In the genomic region with DNA sequence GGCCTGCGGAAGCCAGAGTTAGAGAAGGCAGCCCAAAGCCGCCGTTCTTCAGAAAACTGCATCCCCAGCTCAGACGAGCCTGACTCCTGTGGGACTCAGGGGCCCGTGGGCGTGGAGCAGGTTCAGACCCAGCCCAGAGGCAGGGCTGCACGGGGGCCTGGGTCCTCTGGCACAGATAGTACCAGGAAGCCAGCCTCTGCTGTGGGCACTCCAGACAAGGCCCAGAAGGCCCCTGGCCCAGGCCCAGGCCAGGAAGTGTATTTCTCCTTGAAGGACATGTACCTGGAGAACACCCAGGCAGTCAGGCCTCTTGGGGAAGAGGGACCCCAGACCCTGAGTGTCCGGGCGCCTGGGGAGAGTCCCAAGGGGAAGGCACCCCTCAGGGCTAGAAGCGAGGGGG, we compare ENCODE assay signal across 18 cellular contexts. TPM values are rescaled to one million over a fixed set of nuclear protein-coding genes. Genes with fewer than 3 reads are reported as not detected.
DNase-seq lines count a peak whose midpoint lies in the region; ATAC-seq and TF ChIP-seq lines count a peak whose summit lies in the region.
"Had no signal": no experiment of that assay in that cellular context is flagged by ENCODE, and none has a peak within 500 bp of the region (broad histone marks: within the 10 kb centered on the region; RNA-seq: fewer than 3 reads in every experiment).

No MANE protein-coding gene starts in this region.

- ATAC-seq in lung (ENCODE audit: insufficient read depth, low FRiP score) (no peak), HG03095 (IDR thresholded peaks at IDR 0.05; ENCODE audit: unreplicated experiment) (no peak), GM18498 (IDR thresholded peaks at IDR 0.05; ENCODE audit: unreplicated experiment) (no peak)

- H3K9me3 ChIP-seq in BLaER1 treated with 17β-estradiol and CSF1 and Interleukin-3, amounts not matched to agents 10 nM and 100 nM (replicated peaks in 1 of 11): no peaks in the 10 kb centered on the region
- H3K9me3 ChIP-seq in duodenal mucosa (ENCODE audit: control insufficient read depth in 1 of 2, low read length in 2 of 2) (no peaks in the 10 kb centered on the region), lung (ENCODE audit: control insufficient read depth in 2 of 2, insufficient read depth in 1 of 2, low read length in 1 of 2) (no peaks in the 10 kb centered on the region), skeletal muscle tissue (ENCODE audit: control insufficient read depth in 3 of 3, low read length in 3 of 3) (no peaks in the 10 kb centered on the region)

- no peaks in the 10 kb centered on the region for H3K36me3 Mint-ChIP-seq in activated naive CD8-positive, alpha-beta T cell treated with anti-CD3 and anti-CD28 coated beads for 36 hours

- DNase-seq in lung (ENCODE audit: low spot score) (no peak), NCI-H524 (lab: John Stamatoyannopoulos, UW) (no peak)
- DNase-seq in activated naive CD8-positive, alpha-beta T cell treated with anti-CD3 and anti-CD28 coated beads for 36 hours: no peak
- DNase-seq: activated CD4-positive, alpha-beta T cell treated with anti-CD3 and anti-CD28 coated beads, Interleukin-2, amount 50 U/mL, for 48 hours; dorsolateral prefrontal cortex; NCI-H187 had no signal

- no peaks in the 10 kb centered on the region for H3K9me3 Mint-ChIP-seq in activated naive CD8-positive, alpha-beta T cell treated with anti-CD3 and anti-CD28 coated beads for 36 hours
- H3K9me3 Mint-ChIP-seq: activated T-helper 2 cell treated with anti-CD3 and anti-CD28 coated beads, Interferon-gamma antibody, Interleukin-2, Interleukin-4, amounts not matched to agents 10 μg/mL and 5 μg/mL and 100 μg/mL, durations not matched to agents 14 hours and 24 hours and 36 hours had no signal

- no peak overlapping the region for H3K27ac Mint-ChIP-seq in activated naive CD8-positive, alpha-beta T cell treated with anti-CD3 and anti-CD28 coated beads for 36 hours
- H3K27ac Mint-ChIP-seq: activated T-helper 2 cell treated with anti-CD3 and anti-CD28 coated beads, Interferon-gamma antibody, Interleukin-2, Interleukin-4, amounts not matched to agents 10 μg/mL and 5 μg/mL and 100 μg/mL, durations not matched to agents 14 hours and 24 hours and 36 hours had no signal

- H4K20me1 ChIP-seq in BLaER1 treated with 17β-estradiol and CSF1 and Interleukin-3, amounts not matched to agents 10 nM and 100 nM: no peaks in the 10 kb centered on the region

- WGBS in lung, 2 donors: 88 to 92% methylated on average over 10 of the region's 10 CpGs

- H3K4me1 ChIP-seq in BLaER1 treated with 17β-estradiol and CSF1 and Interleukin-3, amounts not matched to agents 10 nM and 100 nM: peaks cover 22 to 54% (median 37%) of the 10 kb centered on the region in 10 experiments
- H3K4me1 ChIP-seq in duodenal mucosa (ENCODE audit: control insufficient read depth in 1 of 2, insufficient read depth in 2 of 2, low read length in 2 of 2): peaks cover 12 to 19% of the 10 kb centered on the region in 2 donors
- peaks cover 13 to 16% of the 10 kb centered on the region in 2 donors for H3K4me1 ChIP-seq in lung (ENCODE audit: control insufficient read depth in 2 of 2, insufficient read depth in 2 of 2, low read length in 2 of 2)
- H3K4me1 ChIP-seq in skeletal muscle tissue (ENCODE audit: control insufficient read depth in 3 of 3, insufficient read depth in 3 of 3, low read length in 3 of 3): peaks cover 76 to 85% (median 82%) of the 10 kb centered on the region in 3 donors

- H3K4me2 ChIP-seq in BLaER1 treated with 17β-estradiol and CSF1 and Interleukin-3, amounts not matched to agents 10 nM and 100 nM: peak overlapping the region; percentile 34 to 89 (median 54); a peak in 20 of 22 replicates

- H3K36me3 ChIP-seq in BLaER1 treated with 17β-estradiol and CSF1 and Interleukin-3, amounts not matched to agents 10 nM and 100 nM: no peaks in the 10 kb centered on the region
- H3K36me3 ChIP-seq in duodenal mucosa (ENCODE audit: control insufficient read depth in 1 of 2, insufficient read depth in 2 of 2, low read length in 2 of 2) (no peaks in the 10 kb centered on the region), lung (ENCODE audit: control insufficient read depth in 2 of 2, insufficient read depth in 2 of 2, low read length in 2 of 2) (peaks cover 0 to 2% of the 10 kb centered on the region in 2 donors), skeletal muscle tissue (ENCODE audit: control insufficient read depth in 3 of 3, insufficient read depth in 3 of 3, low read length in 3 of 3) (peaks cover 23 to 35% (median 33%) of the 10 kb centered on the region in 3 donors)

- no peak for TF ChIP-seq CTCF in lung (IDR thresholded peaks at IDR 0.05; ENCODE audit: control extremely low read depth, extremely low read depth)

- H3K27me3 ChIP-seq in BLaER1 treated with 17β-estradiol and CSF1 and Interleukin-3, amounts not matched to agents 10 nM and 100 nM: no peaks in the 10 kb centered on the region
- no peaks in the 10 kb centered on the region for H3K27me3 ChIP-seq in duodenal mucosa (ENCODE audit: control insufficient read depth in 1 of 2, insufficient read depth in 2 of 2, low read length in 2 of 2)
- no peaks in the 10 kb centered on the region for H3K27me3 ChIP-seq in lung (ENCODE audit: control insufficient read depth, insufficient read depth)
- H3K27me3 ChIP-seq in skeletal muscle tissue (ENCODE audit: control insufficient read depth in 3 of 3, insufficient read depth in 3 of 3, low read length in 3 of 3): no peaks in the 10 kb centered on the region
- H3K27me3 ChIP-seq: dorsolateral prefrontal cortex had no signal

- H3K4me3 Mint-ChIP-seq in activated naive CD8-positive, alpha-beta T cell treated with anti-CD3 and anti-CD28 coated beads for 36 hours: no peak overlapping the region

- H3K27ac ChIP-seq in BLaER1 treated with 17β-estradiol and CSF1 and Interleukin-3, amounts not matched to agents 10 nM and 100 nM: peak overlapping the region in 10 of 11 experiments; percentile 13 to 78 (median 34); a peak in 12 of 22 replicates
- H3K27ac ChIP-seq in duodenal mucosa (ENCODE audit: low read depth, low read length) (peak overlapping the region; percentile 73), lung (ENCODE audit: low read depth in 1 of 2, low read length in 1 of 2) (peak overlapping the region; percentile 73 to 98), skeletal muscle tissue (ENCODE audit: low read depth, low read length) (peak overlapping the region; percentile 100)
- H3K27ac ChIP-seq: SK-N-MC had no signal

- H3K4me3 ChIP-seq in BLaER1 treated with 17β-estradiol and CSF1 and Interleukin-3, amounts not matched to agents 10 nM and 100 nM: no peak overlapping the region
- H3K4me3 ChIP-seq in duodenal mucosa (ENCODE audit: low read depth in 1 of 2, low read length in 2 of 2): no peak overlapping the region
- H3K4me3 ChIP-seq in lung: no peak overlapping the region
- H3K4me3 ChIP-seq in skeletal muscle tissue (ENCODE audit: low read length in 3 of 3): peak overlapping the region in 1 of 3 donors; percentile 23
- H3K4me3 ChIP-seq: dorsolateral prefrontal cortex, SK-N-MC had no signal

- no peaks in the 10 kb centered on the region for H3K4me1 Mint-ChIP-seq in activated naive CD8-positive, alpha-beta T cell treated with anti-CD3 and anti-CD28 coated beads for 36 hours

- peak overlapping the region in 2 of 11 experiments; percentile 16 to 50; a peak in 3 of 22 replicates for H3K9ac ChIP-seq in BLaER1 treated with 17β-estradiol and CSF1 and Interleukin-3, amounts not matched to agents 10 nM and 100 nM
- peak overlapping the region in 1 of 2 donors; percentile 54 for H3K9ac ChIP-seq in duodenal mucosa (ENCODE audit: low read depth in 1 of 2, low read length in 2 of 2)
- H3K9ac ChIP-seq in skeletal muscle tissue (ENCODE audit: low read depth in 1 of 3, low read length in 3 of 3): peak overlapping the region; percentile 63 to 77 (median 69)

- no peaks in the 10 kb centered on the region for H3K27me3 Mint-ChIP-seq in activated naive CD8-positive, alpha-beta T cell treated with anti-CD3 and anti-CD28 coated beads for 36 hours

RNA-seq across cellular contexts. Expression of a gene that starts 23.1 kb away (rescaled TPM):
- 10 to 100 TPM in 1 of 2 donors, 1 to 10 TPM in 1; 8.2 to 12.2 TPM for total RNA-seq in lung
- 1 to 10 TPM; 3.1 to 4.2 TPM for polyA plus RNA-seq in lung
- 33.4 TPM for total RNA-seq in skeletal muscle tissue
- total RNA-seq in activated naive CD8-positive, alpha-beta T cell treated with anti-CD3 and anti-CD28 coated beads for 36 hours: under 1 TPM; 0.04 to 0.06 TPM

RNA-seq across cellular contexts. Expression of a gene that starts 44.2 kb away (rescaled TPM):
- under 1 TPM in 1 of 2 donors, not detected in 1; 0.06 TPM for total RNA-seq in lung
- polyA plus RNA-seq in lung: not detected
- 0.52 TPM for total RNA-seq in skeletal muscle tissue
- total RNA-seq in activated naive CD8-positive, alpha-beta T cell treated with anti-CD3 and anti-CD28 coated beads for 36 hours: not detected
- total RNA-seq: activated T-helper 2 cell treated with anti-CD3 and anti-CD28 coated beads, Interferon-gamma antibody, Interleukin-2, Interleukin-4, amounts not matched to agents 10 μg/mL and 5 μg/mL and 100 μg/mL, durations not matched to agents 14 hours and 24 hours and 36 hours; astrocyte; LHCN-M2; OCI-LY7 had no signal
- polyA plus RNA-seq: AG04450, mammary epithelial cell had no signal

Comparison
In these comparisons a context has a peak if more than half of its experiments do, and no peak if none do; other contexts are left out.
1. H3K27ac ChIP-seq: peak in every context shown above with its lines; median percentile 100 in skeletal muscle tissue; 86 in lung; 73 in duodenal mucosa; 34 in BLaER1 treated with 17β-estradiol and CSF1 and Interleukin-3, amounts not matched to agents 10 nM and 100 nM.
2. RNA of a gene that starts 23.1 kb away (total RNA-seq): 33.4 TPM in skeletal muscle tissue (single experiment) and 8.2 to 12.2 TPM in lung; 0.04 to 0.06 TPM in activated naive CD8-positive, alpha-beta T cell treated with anti-CD3 and anti-CD28 coated beads for 36 hours; every median in the first group is over 4 times any median in the second.